1 cellular context compared by ENCODE assay signal in the genomic region with DNA sequence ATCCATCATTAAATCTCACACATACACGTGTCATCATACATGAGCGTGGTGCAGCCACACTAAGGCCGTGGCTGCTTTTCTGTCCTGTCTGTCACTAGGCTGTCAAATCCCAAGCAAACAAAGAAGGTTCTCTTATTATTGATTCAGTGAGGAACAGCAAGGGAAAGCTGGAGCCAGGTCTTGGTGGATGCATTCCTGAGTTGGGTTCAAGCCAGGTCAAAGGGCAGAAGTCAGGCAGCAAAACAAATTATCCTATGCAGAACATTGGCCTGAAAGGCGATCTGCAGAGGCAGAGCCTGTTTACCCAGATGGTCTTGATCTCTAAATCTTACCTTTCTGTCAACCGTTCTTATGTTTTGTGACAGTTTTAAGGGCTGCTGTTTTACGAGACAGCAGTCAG.
A peak's percentile ranks its signal among the peaks of the same experiment; 100 is the strongest.
TF ChIP-seq lines count a peak whose summit lies in the region.

No MANE protein-coding gene starts in this region.

TF ChIP-seq in HepG2, 621 proteins besides CTCF, POLR2A, EP300 and RAD21 (continued from another document and continues in another):
- TF ChIP-seq MED1 (CRISPR knock-in tag; IDR thresholded peaks at IDR 0.05) (0 out of 2 replicates have a peak, but pooled peaks have one; percentile 14), TOPORS (CRISPR knock-in tag; IDR thresholded peaks at IDR 0.05) (no peak), ZKSCAN1 (IDR thresholded peaks at IDR 0.05; ENCODE audit: low read length) (peak; percentile 74), NR2F6 (IDR thresholded peaks at IDR 0.05) (peak; percentile 91), NR2F6 (CRISPR knock-in tag; IDR thresholded peaks at IDR 0.05) (peak; percentile 89), SOX13 (IDR thresholded peaks at IDR 0.05) (no peak), SOX13 (CRISPR knock-in tag; conservative IDR thresholded peaks at IDR 0.05 in 1 of 2, IDR thresholded peaks at IDR 0.05 in 1 of 2) (peak in 1 of 2 experiments; percentile 51; a peak in 1 of 4 replicates), SOX6 (IDR thresholded peaks at IDR 0.05) (no peak), SOX6 (CRISPR knock-in tag; IDR thresholded peaks at IDR 0.05) (peak; percentile 57; the same call in 1 of the 2 replicates), WIZ (CRISPR knock-in tag; IDR thresholded peaks at IDR 0.05) (no peak), DMTF1 (CRISPR knock-in tag; IDR thresholded peaks at IDR 0.05) (no peak), HNF4G (IDR thresholded peaks at IDR 0.05; ENCODE audit: borderline replicate concordance, low read depth, low read length) (0 out of 2 replicates have a peak, but pooled peaks have one; percentile 7), HNF4G (CRISPR knock-in tag; IDR thresholded peaks at IDR 0.05; ENCODE audit: borderline replicate concordance, low read depth) (no peak), NR2F1 (CRISPR knock-in tag; IDR thresholded peaks at IDR 0.05) (peak; percentile 84 to 88; a peak in 3 of 4 replicates), PBX2 (CRISPR knock-in tag; IDR thresholded peaks at IDR 0.05) (peak; percentile 48; the same call in 1 of the 2 replicates), MIXL1 (CRISPR knock-in tag; IDR thresholded peaks at IDR 0.05) (peak; percentile 41; the same call in 1 of the 2 replicates), HDAC2 (CRISPR knock-in tag; IDR thresholded peaks at IDR 0.05) (peak; percentile 39; the same call in 1 of the 2 replicates), NONO (IDR thresholded peaks at IDR 0.05) (no peak), NONO (CRISPR knock-in tag; conservative IDR thresholded peaks at IDR 0.05) (peak; percentile 46; the same call in 1 of the 2 replicates), ZBTB10 (CRISPR knock-in tag; IDR thresholded peaks at IDR 0.05; ENCODE audit: borderline replicate concordance) (no peak), FIP1L1 (IDR thresholded peaks at IDR 0.05; ENCODE audit: borderline replicate concordance, insufficient read depth, low read depth, low read length) (no peak), KDM6A (CRISPR knock-in tag; IDR thresholded peaks at IDR 0.05; ENCODE audit: low read depth) (0 out of 2 replicates have a peak, but pooled peaks have one; percentile 27), FOXJ3 (CRISPR knock-in tag; IDR thresholded peaks at IDR 0.05; ENCODE audit: borderline replicate concordance) (peak; percentile 68; the same call in 1 of the 2 replicates), MEIS2 (CRISPR knock-in tag; IDR thresholded peaks at IDR 0.05) (peak; percentile 58; the same call in 1 of the 2 replicates), RARA (CRISPR knock-in tag; IDR thresholded peaks at IDR 0.05) (peak; percentile 92), FOXO1 (CRISPR knock-in tag; IDR thresholded peaks at IDR 0.05) (peak; percentile 47; the same call in 1 of the 2 replicates), ZFP36L1 (CRISPR knock-in tag; IDR thresholded peaks at IDR 0.05) (no peak), ZNF574 (CRISPR knock-in tag; IDR thresholded peaks at IDR 0.05) (peak; percentile 18; the same call in 1 of the 2 replicates), ZNF501 (CRISPR knock-in tag; IDR thresholded peaks at IDR 0.05) (no peak), NCOA2 (CRISPR knock-in tag; IDR thresholded peaks at IDR 0.05) (peak; percentile 64), PPARG (CRISPR knock-in tag; conservative IDR thresholded peaks at IDR 0.05) (no peak), ARID3A (IDR thresholded peaks at IDR 0.05; ENCODE audit: low read depth, low read length) (0 out of 2 replicates have a peak, but pooled peaks have one; percentile 30), HNF4A (CRISPR knock-in tag; IDR thresholded peaks at IDR 0.05) (peak; percentile 72)
- TF ChIP-seq, protein P1, sequence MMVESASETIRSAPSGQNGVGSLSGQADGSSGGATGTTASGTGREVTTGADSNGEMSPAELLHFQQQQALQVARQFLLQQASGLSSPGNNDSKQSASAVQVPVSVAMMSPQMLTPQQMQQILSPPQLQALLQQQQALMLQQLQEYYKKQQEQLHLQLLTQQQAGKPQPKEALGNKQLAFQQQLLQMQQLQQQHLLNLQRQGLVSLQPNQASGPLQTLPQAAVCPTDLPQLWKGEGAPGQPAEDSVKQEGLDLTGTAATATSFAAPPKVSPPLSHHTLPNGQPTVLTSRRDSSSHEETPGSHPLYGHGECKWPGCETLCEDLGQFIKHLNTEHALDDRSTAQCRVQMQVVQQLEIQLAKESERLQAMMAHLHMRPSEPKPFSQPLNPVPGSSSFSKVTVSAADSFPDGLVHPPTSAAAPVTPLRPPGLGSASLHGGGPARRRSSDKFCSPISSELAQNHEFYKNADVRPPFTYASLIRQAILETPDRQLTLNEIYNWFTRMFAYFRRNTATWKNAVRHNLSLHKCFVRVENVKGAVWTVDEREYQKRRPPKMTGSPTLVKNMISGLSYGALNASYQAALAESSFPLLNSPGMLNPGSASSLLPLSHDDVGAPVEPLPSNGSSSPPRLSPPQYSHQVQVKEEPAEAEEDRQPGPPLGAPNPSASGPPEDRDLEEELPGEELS (CRISPR knock-in tag; IDR thresholded peaks at IDR 0.05) = peak; percentile 81
- TF ChIP-seq, protein P2, sequence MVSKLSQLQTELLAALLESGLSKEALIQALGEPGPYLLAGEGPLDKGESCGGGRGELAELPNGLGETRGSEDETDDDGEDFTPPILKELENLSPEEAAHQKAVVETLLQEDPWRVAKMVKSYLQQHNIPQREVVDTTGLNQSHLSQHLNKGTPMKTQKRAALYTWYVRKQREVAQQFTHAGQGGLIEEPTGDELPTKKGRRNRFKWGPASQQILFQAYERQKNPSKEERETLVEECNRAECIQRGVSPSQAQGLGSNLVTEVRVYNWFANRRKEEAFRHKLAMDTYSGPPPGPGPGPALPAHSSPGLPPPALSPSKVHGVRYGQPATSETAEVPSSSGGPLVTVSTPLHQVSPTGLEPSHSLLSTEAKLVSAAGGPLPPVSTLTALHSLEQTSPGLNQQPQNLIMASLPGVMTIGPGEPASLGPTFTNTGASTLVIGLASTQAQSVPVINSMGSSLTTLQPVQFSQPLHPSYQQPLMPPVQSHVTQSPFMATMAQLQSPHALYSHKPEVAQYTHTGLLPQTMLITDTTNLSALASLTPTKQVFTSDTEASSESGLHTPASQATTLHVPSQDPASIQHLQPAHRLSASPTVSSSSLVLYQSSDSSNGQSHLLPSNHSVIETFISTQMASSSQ (IDR thresholded peaks at IDR 0.05; ENCODE audit: low read depth) = 0 out of 2 replicates have a peak, but pooled peaks have one; percentile 14
- TF ChIP-seq, protein P2 (CRISPR knock-in tag; IDR thresholded peaks at IDR 0.05; ENCODE audit: borderline replicate concordance) = no peak; the same call in 1 of the 2 replicates
- TF ChIP-seq, protein P3, sequence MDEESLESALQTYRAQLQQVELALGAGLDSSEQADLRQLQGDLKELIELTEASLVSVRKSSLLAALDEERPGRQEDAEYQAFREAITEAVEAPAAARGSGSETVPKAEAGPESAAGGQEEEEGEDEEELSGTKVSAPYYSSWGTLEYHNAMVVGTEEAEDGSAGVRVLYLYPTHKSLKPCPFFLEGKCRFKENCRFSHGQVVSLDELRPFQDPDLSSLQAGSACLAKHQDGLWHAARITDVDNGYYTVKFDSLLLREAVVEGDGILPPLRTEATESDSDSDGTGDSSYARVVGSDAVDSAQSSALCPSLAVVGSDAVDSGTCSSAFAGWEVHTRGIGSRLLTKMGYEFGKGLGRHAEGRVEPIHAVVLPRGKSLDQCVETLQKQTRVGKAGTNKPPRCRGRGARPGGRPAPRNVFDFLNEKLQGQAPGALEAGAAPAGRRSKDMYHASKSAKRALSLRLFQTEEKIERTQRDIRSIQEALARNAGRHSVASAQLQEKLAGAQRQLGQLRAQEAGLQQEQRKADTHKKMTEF (CRISPR knock-in tag; IDR thresholded peaks at IDR 0.05) = peak; percentile 45; the same call in 1 of the 2 replicates
